ENCODE assay signal across 25 cellular contexts in genomic region chr2:200873561-200873960, GRCh38.
"Had no signal": no experiment of that assay in that cellular context is flagged by ENCODE, and none has a peak within 500 bp of the region (broad histone marks: within the 10 kb centered on the region; RNA-seq: fewer than 3 reads in every experiment).

No MANE protein-coding gene starts in this region.

- H3K9me3 ChIP-seq: left ventricle myocardium inferior, mucosa of descending colon, pancreas, prostate gland, sigmoid colon, stomach, testis, thyroid gland, transverse colon, upper lobe of right lung had no signal

- H3K4me1 ChIP-seq: pancreas, prostate gland, sigmoid colon, testis, thyroid gland, transverse colon, upper lobe of right lung had no signal

- H3K27ac ChIP-seq: left ventricle myocardium inferior, pancreas, prostate gland, sigmoid colon, stomach, testis, thyroid gland, transverse colon, upper lobe of right lung had no signal

- H3K4me3 ChIP-seq: left ventricle myocardium inferior, lung, mucosa of descending colon, pancreas, prostate gland, sigmoid colon, stomach, testis, thyroid gland, transverse colon, upper lobe of right lung had no signal

- H3K27me3 ChIP-seq: pancreas, sigmoid colon, stomach, testis, thyroid gland, transverse colon, upper lobe of right lung had no signal

- ATAC-seq: mucosa of descending colon; naive thymus-derived CD8-positive, alpha-beta T cell; pancreas; right cardiac atrium; stimulated activated naive B cell treated with anti-CD40 and anti-IgM and Interleukin-4, amounts not matched to agents 10 μg/mL and 1 μg/mL and 100 μg/mL, for 72 hours; stimulated activated naive CD8-positive, alpha-beta T cell treated with anti-CD3 and anti-CD28 coated beads, Interleukin-15, Interleukin-2, amounts not matched to agents 100 U/mL and 50 U/mL, for 24 hours; upper lobe of right lung had no signal

- DNase-seq: hypothalamus; islet precursor cell; left ventricle myocardium inferior; mesendoderm; midbrain; mucosa of descending colon; naive thymus-derived CD8-positive, alpha-beta T cell; nucleus accumbens; pancreas; posterior cingulate gyrus; retina; right cardiac atrium; sigmoid colon; small intestine; stimulated activated CD4-positive, alpha-beta T cell treated with anti-CD3 and anti-CD28 coated beads, Interleukin-1b, Interleukin-23, amount 100 ng/mL, for 48 hours; stimulated activated CD4-positive, alpha-beta T cell treated with anti-CD3 and anti-CD28 coated beads, Interleukin-2, amount 100 ng/mL, for 48 hours; stimulated activated naive B cell treated with anti-CD40 and anti-IgM and Interleukin-4, amounts not matched to agents 10 μg/mL and 1 μg/mL and 100 μg/mL, for 72 hours; stimulated activated naive CD8-positive, alpha-beta T cell treated with anti-CD3 and anti-CD28 coated beads, Interleukin-15, Interleukin-2, amounts not matched to agents 100 U/mL and 50 U/mL, for 24 hours; stomach; testis; thyroid gland; transverse colon; upper lobe of right lung had no signal
